ENCODE assay signal across 8 cellular contexts in the genomic region with DNA sequence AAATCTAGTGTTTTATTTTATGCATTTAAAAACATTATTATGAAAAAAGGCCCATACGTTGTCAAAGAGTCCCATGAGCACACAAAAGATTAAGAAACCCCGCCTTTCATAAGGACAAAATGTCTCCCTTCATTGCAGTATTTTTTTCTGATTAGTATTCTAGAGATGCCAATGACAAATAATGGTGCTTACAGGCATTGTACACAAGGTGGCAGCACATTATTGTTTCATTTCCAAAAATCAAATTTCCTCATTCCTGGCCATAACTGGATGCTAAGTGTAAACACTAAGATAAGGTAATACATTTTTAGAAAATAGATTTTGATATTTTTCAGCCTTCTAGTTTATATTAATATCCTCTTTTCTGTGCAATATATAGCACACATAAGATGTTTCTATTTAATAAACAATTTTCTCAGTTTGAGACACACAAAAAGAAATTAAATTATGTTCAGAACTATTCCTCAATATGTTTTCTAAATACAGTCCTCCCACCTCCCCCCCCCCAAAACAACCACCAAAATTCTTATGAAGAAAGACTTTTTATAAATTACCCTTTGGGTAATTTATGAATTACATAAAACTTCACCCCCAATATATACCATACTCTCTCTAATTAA. TPM values are rescaled to one million over a fixed set of nuclear protein-coding genes. Genes with fewer than 3 reads are reported as not detected.
DNase-seq lines count a peak whose midpoint lies in the region; ATAC-seq and TF ChIP-seq lines count a peak whose summit lies in the region.

No MANE protein-coding gene starts in this region.

- no peak overlapping the region for H3K4me3 Mint-ChIP-seq in HFFc6

- TF ChIP-seq CTCF in HFFc6 (IDR thresholded peaks at IDR 0.05) (peak; percentile 86), breast epithelium (IDR thresholded peaks at IDR 0.05) (peak; percentile 48 to 76 (median 62)), upper lobe of left lung (IDR thresholded peaks at IDR 0.05) (peak; percentile 54 to 76 (median 62))

- H3K27me3 Mint-ChIP-seq in HFFc6 (ENCODE audit: insufficient read depth), result peaks cover 3% of the 10 kb centered on the region

- no peaks in the 10 kb centered on the region for H3K27me3 ChIP-seq in breast epithelium
- H3K27me3 ChIP-seq in upper lobe of left lung, result no peaks in the 10 kb centered on the region

- TF ChIP-seq EP300 in upper lobe of left lung (IDR thresholded peaks at IDR 0.05), result no peak

- no peaks in the 10 kb centered on the region for H3K9me3 ChIP-seq in breast epithelium
- H3K9me3 ChIP-seq in upper lobe of left lung, result no peaks in the 10 kb centered on the region

- H3K27ac ChIP-seq in breast epithelium (no peak overlapping the region), upper lobe of left lung (no peak overlapping the region)

- 0 to 2% methylated on average over 2 of the region's 2 CpGs for WGBS in upper lobe of left lung, 2 donors

- H3K4me1 Mint-ChIP-seq in HFFc6 (ENCODE audit: low read depth), result no peaks in the 10 kb centered on the region; the same call in 1 of the 2 replicates

- H3K4me3 ChIP-seq in breast epithelium, result no peak overlapping the region
- H3K4me3 ChIP-seq in upper lobe of left lung, result no peak overlapping the region

- TF ChIP-seq POLR2A in breast epithelium (IDR thresholded peaks at IDR 0.05) (no peak), upper lobe of left lung (IDR thresholded peaks at IDR 0.05) (no peak)

- no peaks in the 10 kb centered on the region for H3K4me1 ChIP-seq in breast epithelium
- no peaks in the 10 kb centered on the region for H3K4me1 ChIP-seq in upper lobe of left lung

- H3K36me3 ChIP-seq in breast epithelium (no peaks in the 10 kb centered on the region), upper lobe of left lung (no peaks in the 10 kb centered on the region)

- H3K9me3 Mint-ChIP-seq in HFFc6, result no peaks in the 10 kb centered on the region

- peak; percentile 67 for ATAC-seq in left colon
- peak; percentile 77 to 84 for ATAC-seq in upper lobe of left lung (ENCODE audit: low FRiP score in 2 of 2)

- H3K27ac Mint-ChIP-seq in HFFc6, result no peak overlapping the region

- DNase-seq in NCI-H187 (lab: John Stamatoyannopoulos, UW) (peak; percentile 3 to 11), NCI-H187 treated with DMSO at 0.1 percent for 48 hours (lab: John Stamatoyannopoulos, UW) (no peak), HFFc6 (peak; percentile 39), NCI-H2227 treated with DMSO at 0.1 percent for 48 hours (lab: John Stamatoyannopoulos, UW) (peak; percentile 33), breast epithelium (ENCODE audit: low spot score in 2 of 2) (no peak), left colon (no peak), upper lobe of left lung (no peak)
- DNase-seq in activated CD4-positive, alpha-beta T cell treated with anti-CD3 and anti-CD28 coated beads for 48 hours, result no peak

- intact Hi-C loops in breast epithelium (cut with DNase I; ENCODE audit: low total_unique reads), result no loop called here
- intact Hi-C loops in left colon (cut with DNase I, micrococcal nuclease), result loop anchor here in 1 of 2 donors (10.0 kb wide), 1 partner anchor 276 kb away; no protein-coding TSS in a partner anchor

- no peaks in the 10 kb centered on the region for H3K36me3 Mint-ChIP-seq in HFFc6 (ENCODE audit: low read depth)

RNA-seq across cellular contexts. Expression of gene TIGD2, which starts 47.7 kb away (rescaled TPM):
- total RNA-seq in HFFc6 (2021; fragmentation: NEBNext Ultra II Directional; extraction: Animal tissue kit (Norgen Biotek cat#: 25700)), result 10 to 100 TPM in 4 of 6 experiments, 1 to 10 TPM in 2; 8.7 to 12.1 (median 10.5) TPM
- total RNA-seq in breast epithelium, result 10 to 100 TPM in 1 of 3 donors, 1 to 10 TPM in 2; 6.6 to 21.8 (median 8.8) TPM
- 1 to 10 TPM; 5.2 to 5.3 TPM for total RNA-seq in left colon
- total RNA-seq in upper lobe of left lung, result 10 to 100 TPM in 1 of 6 donors, 1 to 10 TPM in 5; 2.6 to 10.5 (median 5.7) TPM

Comparison
In these comparisons a context has a peak if more than half of its experiments do, and no peak if none do; other contexts are left out.
1. DNase-seq: peak in NCI-H187 (2 of 2), HFFc6 (single experiment) and NCI-H2227 treated with DMSO at 0.1 percent for 48 hours (single experiment); none in NCI-H187 treated with DMSO at 0.1 percent for 48 hours (single experiment), breast epithelium (0 of 2), left colon (0 of 2), upper lobe of left lung (0 of 2) and activated CD4-positive, alpha-beta T cell treated with anti-CD3 and anti-CD28 coated beads for 48 hours (single experiment).
2. Peak in every context shown above with its lines, with median percentiles within 50 percentile points of each other: CTCF ChIP-seq.